1 cellular context compared by ENCODE assay signal in the genomic region with DNA sequence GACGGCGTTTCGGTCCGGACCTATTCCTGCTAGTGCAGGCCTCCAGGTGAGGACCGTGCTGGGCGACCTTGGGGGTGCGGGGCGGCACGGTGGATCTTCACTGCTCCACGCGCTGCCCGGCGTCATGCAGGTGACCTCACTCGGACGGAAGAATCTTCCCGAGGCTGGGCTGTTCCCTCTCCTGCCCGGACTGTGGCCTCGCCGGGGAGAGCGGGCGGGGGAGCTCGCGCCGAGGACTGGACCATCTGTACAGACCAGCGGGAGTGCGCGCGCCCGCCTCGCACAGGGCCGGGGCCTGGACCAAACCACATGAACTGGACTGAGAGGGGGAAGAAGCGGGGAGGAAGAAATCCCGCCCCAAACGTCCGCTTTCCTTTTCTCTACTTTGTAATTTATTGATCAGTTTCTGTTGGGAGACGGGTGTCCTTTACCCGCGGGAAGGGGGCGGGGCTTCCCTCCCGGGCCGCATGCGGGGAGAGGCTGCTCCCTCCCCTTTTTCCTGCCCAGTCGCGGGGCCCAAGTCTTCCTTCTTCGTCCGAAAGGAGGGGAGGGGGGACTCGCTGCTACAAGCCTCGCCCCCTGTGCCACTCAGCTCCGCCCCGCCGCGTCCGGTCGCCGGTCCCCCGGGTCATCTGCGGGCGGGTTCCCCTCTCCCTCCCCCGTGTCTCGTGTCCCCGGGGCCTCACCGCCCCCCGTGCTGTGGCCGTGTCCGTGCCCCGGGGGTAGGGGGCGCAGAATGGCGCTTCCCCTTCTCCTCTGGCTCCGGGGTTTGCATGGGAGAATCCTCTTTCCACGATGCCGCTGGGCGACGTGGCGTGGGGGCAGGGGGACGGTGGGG.
A peak's percentile ranks its signal among the peaks of the same experiment; 100 is the strongest.
TF ChIP-seq lines count a peak whose summit lies in the region.

No MANE protein-coding gene starts in this region.

TF ChIP-seq in HepG2, 621 proteins besides CTCF, POLR2A, EP300 and RAD21 (continued from another document and continues in another):
- TF ChIP-seq ZNF746 (CRISPR knock-in tag; IDR thresholded peaks at IDR 0.05) (peak; percentile 82), SP4 (CRISPR knock-in tag; IDR thresholded peaks at IDR 0.05) (no peak), ZFX (CRISPR knock-in tag; IDR thresholded peaks at IDR 0.05; ENCODE audit: low read depth) (peak; percentile 71), NR1H2 (CRISPR knock-in tag; IDR thresholded peaks at IDR 0.05; ENCODE audit: borderline replicate concordance, low read depth) (no peak), KDM5A (IDR thresholded peaks at IDR 0.05; ENCODE audit: borderline replicate concordance, low read length) (0 out of 2 replicates have a peak, but pooled peaks have one; percentile 0), ZNF776 (CRISPR knock-in tag; IDR thresholded peaks at IDR 0.05) (peak; percentile 61; the same call in 1 of the 2 replicates), GPN1 (CRISPR knock-in tag; IDR thresholded peaks at IDR 0.05; ENCODE audit: borderline replicate concordance) (peak; percentile 57; the same call in 1 of the 2 replicates), ZNF256 (CRISPR knock-in tag; conservative IDR thresholded peaks at IDR 0.05) (no peak), ZNF501 (CRISPR knock-in tag; IDR thresholded peaks at IDR 0.05) (peak; percentile 85; the same call in 1 of the 2 replicates), MED13 (CRISPR knock-in tag; IDR thresholded peaks at IDR 0.05) (no peak; the same call in 1 of the 2 replicates), RFX3 (CRISPR knock-in tag; IDR thresholded peaks at IDR 0.05) (no peak), ZNF207 (IDR thresholded peaks at IDR 0.05; ENCODE audit: borderline replicate concordance) (no peak), FOXO1 (CRISPR knock-in tag; IDR thresholded peaks at IDR 0.05) (peak; percentile 32; the same call in 1 of the 2 replicates), REL (CRISPR knock-in tag; conservative IDR thresholded peaks at IDR 0.05) (0 out of 2 replicates have a peak, but pooled peaks have one; percentile 18), ZNF790 (CRISPR knock-in tag; IDR thresholded peaks at IDR 0.05; ENCODE audit: borderline replicate concordance) (no peak), ZNF782 (CRISPR knock-in tag; IDR thresholded peaks at IDR 0.05; ENCODE audit: borderline replicate concordance) (peak; percentile 67; the same call in 1 of the 2 replicates), ZBTB7B (CRISPR knock-in tag; IDR thresholded peaks at IDR 0.05) (no peak), ZNF234 (CRISPR knock-in tag; conservative IDR thresholded peaks at IDR 0.05) (peak; percentile 66; the same call in 1 of the 2 replicates), BCL6 (CRISPR knock-in tag; IDR thresholded peaks at IDR 0.05) (no peak), KDM5B (CRISPR knock-in tag; IDR thresholded peaks at IDR 0.05; ENCODE audit: borderline replicate concordance) (peak; percentile 93; the same call in 1 of the 2 replicates), HNRNPL (IDR thresholded peaks at IDR 0.05; ENCODE audit: low read depth, low read length) (no peak), ZFP36 (IDR thresholded peaks at IDR 0.05; ENCODE audit: borderline replicate concordance, low read depth, low read length, partially characterized antibody) (no peak), ZNF850 (CRISPR knock-in tag; conservative IDR thresholded peaks at IDR 0.05) (no peak), ZNF709 (CRISPR knock-in tag; IDR thresholded peaks at IDR 0.05) (no peak), ZNF33A (CRISPR knock-in tag; IDR thresholded peaks at IDR 0.05; ENCODE audit: borderline replicate concordance) (no peak), KLF16 (CRISPR knock-in tag; IDR thresholded peaks at IDR 0.05) (no peak; a peak in 1 of 4 replicates), ATM (IDR thresholded peaks at IDR 0.05; ENCODE audit: borderline replicate concordance) (no peak), TGIF2 (CRISPR knock-in tag; IDR thresholded peaks at IDR 0.05) (no peak), ZNF296 (CRISPR knock-in tag; conservative IDR thresholded peaks at IDR 0.05) (peak; percentile 67; the same call in 1 of the 2 replicates), RBFOX2 (IDR thresholded peaks at IDR 0.05; ENCODE audit: low read depth, low read length) (peak; percentile 73), ATF1 (CRISPR knock-in tag; IDR thresholded peaks at IDR 0.05) (no peak), ZNF549 (CRISPR knock-in tag; IDR thresholded peaks at IDR 0.05) (no peak), ZNF577 (CRISPR knock-in tag; IDR thresholded peaks at IDR 0.05; ENCODE audit: borderline replicate concordance, low read depth) (no peak), CCAR2 (optimal IDR thresholded peaks at IDR 0.05; ENCODE audit: low read depth, low read length) (no peak), ZNF235 (CRISPR knock-in tag; IDR thresholded peaks at IDR 0.05; ENCODE audit: borderline replicate concordance) (no peak; the same call in 1 of the 2 replicates), NFE2L1 (CRISPR knock-in tag; IDR thresholded peaks at IDR 0.05; ENCODE audit: borderline replicate concordance) (no peak), NCOA2 (CRISPR knock-in tag; IDR thresholded peaks at IDR 0.05) (no peak), IKZF1 (IDR thresholded peaks at IDR 0.05) (no peak), RFX5 (IDR thresholded peaks at IDR 0.05; ENCODE audit: low read depth, low read length) (no peak), SP140L (CRISPR knock-in tag; IDR thresholded peaks at IDR 0.05; ENCODE audit: borderline replicate concordance) (no peak), ZNF441 (CRISPR knock-in tag; IDR thresholded peaks at IDR 0.05; ENCODE audit: borderline replicate concordance) (peak; percentile 17; the same call in 1 of the 2 replicates), MAFF (IDR thresholded peaks at IDR 0.05; ENCODE audit: low read depth, low read length) (no peak), ZNF354B (CRISPR knock-in tag; IDR thresholded peaks at IDR 0.05) (no peak)
- TF ChIP-seq, protein P1, sequence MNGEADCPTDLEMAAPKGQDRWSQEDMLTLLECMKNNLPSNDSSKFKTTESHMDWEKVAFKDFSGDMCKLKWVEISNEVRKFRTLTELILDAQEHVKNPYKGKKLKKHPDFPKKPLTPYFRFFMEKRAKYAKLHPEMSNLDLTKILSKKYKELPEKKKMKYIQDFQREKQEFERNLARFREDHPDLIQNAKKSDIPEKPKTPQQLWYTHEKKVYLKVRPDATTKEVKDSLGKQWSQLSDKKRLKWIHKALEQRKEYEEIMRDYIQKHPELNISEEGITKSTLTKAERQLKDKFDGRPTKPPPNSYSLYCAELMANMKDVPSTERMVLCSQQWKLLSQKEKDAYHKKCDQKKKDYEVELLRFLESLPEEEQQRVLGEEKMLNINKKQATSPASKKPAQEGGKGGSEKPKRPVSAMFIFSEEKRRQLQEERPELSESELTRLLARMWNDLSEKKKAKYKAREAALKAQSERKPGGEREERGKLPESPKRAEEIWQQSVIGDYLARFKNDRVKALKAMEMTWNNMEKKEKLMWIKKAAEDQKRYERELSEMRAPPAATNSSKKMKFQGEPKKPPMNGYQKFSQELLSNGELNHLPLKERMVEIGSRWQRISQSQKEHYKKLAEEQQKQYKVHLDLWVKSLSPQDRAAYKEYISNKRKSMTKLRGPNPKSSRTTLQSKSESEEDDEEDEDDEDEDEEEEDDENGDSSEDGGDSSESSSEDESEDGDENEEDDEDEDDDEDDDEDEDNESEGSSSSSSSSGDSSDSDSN (CRISPR knock-in tag; IDR thresholded peaks at IDR 0.05): peak; percentile 77
- TF ChIP-seq, protein P2, sequence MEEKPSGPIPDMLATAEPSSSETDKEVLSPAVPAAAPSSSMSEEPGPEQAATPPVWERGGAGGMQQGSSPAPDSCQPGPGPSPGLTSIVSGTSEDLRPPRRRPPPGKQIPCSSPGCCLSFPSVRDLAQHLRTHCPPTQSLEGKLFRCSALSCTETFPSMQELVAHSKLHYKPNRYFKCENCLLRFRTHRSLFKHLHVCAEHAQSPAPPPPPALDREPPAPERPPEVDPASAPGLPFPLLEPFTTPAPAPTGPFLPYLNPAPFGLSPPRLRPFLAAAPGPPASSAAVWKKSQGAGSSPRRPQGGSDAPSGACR (CRISPR knock-in tag; IDR thresholded peaks at IDR 0.05): peak; percentile 66; the same call in 1 of the 2 replicates
- TF ChIP-seq, protein P3, sequence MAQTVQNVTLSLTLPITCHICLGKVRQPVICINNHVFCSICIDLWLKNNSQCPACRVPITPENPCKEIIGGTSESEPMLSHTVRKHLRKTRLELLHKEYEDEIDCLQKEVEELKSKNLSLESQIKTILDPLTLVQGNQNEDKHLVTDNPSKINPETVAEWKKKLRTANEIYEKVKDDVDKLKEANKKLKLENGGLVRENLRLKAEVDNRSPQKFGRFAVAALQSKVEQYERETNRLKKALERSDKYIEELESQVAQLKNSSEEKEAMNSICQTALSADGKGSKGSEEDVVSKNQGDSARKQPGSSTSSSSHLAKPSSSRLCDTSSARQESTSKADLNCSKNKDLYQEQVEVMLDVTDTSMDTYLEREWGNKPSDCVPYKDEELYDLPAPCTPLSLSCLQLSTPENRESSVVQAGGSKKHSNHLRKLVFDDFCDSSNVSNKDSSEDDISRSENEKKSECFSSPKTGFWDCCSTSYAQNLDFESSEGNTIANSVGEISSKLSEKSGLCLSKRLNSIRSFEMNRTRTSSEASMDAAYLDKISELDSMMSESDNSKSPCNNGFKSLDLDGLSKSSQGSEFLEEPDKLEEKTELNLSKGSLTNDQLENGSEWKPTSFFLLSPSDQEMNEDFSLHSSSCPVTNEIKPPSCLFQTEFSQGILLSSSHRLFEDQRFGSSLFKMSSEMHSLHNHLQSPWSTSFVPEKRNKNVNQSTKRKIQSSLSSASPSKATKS (CRISPR knock-in tag; IDR thresholded peaks at IDR 0.05): no peak
- TF ChIP-seq, protein P4, sequence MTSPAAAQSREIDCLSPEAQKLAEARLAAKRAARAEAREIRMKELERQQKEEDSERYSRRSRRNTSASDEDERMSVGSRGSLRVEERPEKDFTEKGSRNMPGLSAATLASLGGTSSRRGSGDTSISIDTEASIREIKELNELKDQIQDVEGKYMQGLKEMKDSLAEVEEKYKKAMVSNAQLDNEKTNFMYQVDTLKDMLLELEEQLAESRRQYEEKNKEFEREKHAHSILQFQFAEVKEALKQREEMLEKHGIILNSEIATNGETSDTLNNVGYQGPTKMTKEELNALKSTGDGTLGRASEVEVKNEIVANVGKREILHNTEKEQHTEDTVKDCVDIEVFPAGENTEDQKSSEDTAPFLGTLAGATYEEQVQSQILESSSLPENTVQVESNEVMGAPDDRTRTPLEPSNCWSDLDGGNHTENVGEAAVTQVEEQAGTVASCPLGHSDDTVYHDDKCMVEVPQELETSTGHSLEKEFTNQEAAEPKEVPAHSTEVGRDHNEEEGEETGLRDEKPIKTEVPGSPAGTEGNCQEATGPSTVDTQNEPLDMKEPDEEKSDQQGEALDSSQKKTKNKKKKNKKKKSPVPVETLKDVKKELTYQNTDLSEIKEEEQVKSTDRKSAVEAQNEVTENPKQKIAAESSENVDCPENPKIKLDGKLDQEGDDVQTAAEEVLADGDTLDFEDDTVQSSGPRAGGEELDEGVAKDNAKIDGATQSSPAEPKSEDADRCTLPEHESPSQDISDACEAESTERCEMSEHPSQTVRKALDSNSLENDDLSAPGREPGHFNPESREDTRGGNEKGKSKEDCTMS (CRISPR knock-in tag; conservative IDR thresholded peaks at IDR 0.05): no peak
- TF ChIP-seq, protein P5, sequence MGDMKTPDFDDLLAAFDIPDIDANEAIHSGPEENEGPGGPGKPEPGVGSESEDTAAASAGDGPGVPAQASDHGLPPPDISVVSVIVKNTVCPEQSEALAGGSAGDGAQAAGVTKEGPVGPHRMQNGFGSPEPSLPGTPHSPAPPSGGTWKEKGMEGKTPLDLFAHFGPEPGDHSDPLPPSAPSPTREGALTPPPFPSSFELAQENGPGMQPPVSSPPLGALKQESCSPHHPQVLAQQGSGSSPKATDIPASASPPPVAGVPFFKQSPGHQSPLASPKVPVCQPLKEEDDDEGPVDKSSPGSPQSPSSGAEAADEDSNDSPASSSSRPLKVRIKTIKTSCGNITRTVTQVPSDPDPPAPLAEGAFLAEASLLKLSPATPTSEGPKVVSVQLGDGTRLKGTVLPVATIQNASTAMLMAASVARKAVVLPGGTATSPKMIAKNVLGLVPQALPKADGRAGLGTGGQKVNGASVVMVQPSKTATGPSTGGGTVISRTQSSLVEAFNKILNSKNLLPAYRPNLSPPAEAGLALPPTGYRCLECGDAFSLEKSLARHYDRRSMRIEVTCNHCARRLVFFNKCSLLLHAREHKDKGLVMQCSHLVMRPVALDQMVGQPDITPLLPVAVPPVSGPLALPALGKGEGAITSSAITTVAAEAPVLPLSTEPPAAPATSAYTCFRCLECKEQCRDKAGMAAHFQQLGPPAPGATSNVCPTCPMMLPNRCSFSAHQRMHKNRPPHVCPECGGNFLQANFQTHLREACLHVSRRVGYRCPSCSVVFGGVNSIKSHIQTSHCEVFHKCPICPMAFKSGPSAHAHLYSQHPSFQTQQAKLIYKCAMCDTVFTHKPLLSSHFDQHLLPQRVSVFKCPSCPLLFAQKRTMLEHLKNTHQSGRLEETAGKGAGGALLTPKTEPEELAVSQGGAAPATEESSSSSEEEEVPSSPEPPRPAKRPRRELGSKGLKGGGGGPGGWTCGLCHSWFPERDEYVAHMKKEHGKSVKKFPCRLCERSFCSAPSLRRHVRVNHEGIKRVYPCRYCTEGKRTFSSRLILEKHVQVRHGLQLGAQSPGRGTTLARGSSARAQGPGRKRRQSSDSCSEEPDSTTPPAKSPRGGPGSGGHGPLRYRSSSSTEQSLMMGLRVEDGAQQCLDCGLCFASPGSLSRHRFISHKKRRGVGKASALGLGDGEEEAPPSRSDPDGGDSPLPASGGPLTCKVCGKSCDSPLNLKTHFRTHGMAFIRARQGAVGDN (CRISPR knock-in tag; IDR thresholded peaks at IDR 0.05): peak; percentile 98
- TF ChIP-seq, protein P6, sequence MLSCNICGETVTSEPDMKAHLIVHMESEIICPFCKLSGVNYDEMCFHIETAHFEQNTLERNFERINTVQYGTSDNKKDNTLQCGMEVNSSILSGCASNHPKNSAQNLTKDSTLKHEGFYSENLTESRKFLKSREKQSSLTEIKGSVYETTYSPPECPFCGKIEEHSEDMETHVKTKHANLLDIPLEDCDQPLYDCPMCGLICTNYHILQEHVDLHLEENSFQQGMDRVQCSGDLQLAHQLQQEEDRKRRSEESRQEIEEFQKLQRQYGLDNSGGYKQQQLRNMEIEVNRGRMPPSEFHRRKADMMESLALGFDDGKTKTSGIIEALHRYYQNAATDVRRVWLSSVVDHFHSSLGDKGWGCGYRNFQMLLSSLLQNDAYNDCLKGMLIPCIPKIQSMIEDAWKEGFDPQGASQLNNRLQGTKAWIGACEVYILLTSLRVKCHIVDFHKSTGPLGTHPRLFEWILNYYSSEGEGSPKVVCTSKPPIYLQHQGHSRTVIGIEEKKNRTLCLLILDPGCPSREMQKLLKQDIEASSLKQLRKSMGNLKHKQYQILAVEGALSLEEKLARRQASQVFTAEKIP (CRISPR knock-in tag; IDR thresholded peaks at IDR 0.05; ENCODE audit: borderline replicate concordance): no peak
- TF ChIP-seq, protein P7, sequence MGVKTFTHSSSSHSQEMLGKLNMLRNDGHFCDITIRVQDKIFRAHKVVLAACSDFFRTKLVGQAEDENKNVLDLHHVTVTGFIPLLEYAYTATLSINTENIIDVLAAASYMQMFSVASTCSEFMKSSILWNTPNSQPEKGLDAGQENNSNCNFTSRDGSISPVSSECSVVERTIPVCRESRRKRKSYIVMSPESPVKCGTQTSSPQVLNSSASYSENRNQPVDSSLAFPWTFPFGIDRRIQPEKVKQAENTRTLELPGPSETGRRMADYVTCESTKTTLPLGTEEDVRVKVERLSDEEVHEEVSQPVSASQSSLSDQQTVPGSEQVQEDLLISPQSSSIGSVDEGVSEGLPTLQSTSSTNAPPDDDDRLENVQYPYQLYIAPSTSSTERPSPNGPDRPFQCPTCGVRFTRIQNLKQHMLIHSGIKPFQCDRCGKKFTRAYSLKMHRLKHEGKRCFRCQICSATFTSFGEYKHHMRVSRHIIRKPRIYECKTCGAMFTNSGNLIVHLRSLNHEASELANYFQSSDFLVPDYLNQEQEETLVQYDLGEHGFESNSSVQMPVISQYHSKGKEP (CRISPR knock-in tag; IDR thresholded peaks at IDR 0.05): no peak
